8 cellular contexts compared by ENCODE assay signal in the genomic region with DNA sequence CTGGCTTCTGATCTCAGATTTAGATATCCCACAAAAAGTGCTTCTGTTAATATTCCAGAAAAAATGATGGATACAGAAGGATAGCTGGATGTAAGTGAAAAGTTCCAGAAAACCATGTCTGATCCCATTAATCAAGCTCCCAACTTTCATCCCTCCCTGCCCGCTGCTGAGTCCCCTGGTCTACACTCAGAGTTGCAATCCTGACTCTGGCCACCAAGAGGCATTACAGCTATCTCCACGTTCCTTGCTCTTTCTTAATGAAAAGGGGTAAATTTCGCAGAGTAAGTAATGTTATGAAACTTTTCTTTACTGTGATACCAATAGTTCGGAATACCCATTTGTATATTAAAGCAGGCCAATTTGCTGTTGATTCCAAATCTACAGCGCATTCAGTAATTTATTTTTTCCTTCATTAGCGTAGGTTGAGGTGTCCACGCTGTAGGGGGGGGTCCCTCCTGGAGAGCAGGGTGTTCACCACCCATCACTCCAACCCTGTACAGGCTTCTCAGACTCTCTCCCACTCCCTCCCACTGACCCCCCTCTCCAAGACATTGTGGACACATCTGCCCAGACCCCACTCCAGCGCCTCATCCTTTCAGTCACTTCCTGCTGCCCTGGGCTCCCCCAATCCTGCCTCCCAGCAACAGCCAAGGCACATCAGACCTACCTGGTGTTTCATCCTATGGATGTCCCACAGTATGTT. TPM values are rescaled to one million over a fixed set of nuclear protein-coding genes. Genes with fewer than 3 reads are reported as not detected.
DNase-seq lines count a peak whose midpoint lies in the region; ATAC-seq and TF ChIP-seq lines count a peak whose summit lies in the region.

No MANE protein-coding gene starts in this region.

- H3K36me3 Mint-ChIP-seq in endodermal cell (ENCODE audit: low read depth) = peaks cover 42% of the 10 kb centered on the region

- peak; percentile 76 for ATAC-seq in GM21737 (IDR thresholded peaks at IDR 0.05; ENCODE audit: unreplicated experiment)
- ATAC-seq in mucosa of descending colon = peak; percentile 44
- ATAC-seq in upper lobe of right lung = peak; percentile 77

- H3K9me3 ChIP-seq in endodermal cell (ENCODE audit: control insufficient read depth, low read length) (peaks cover 15% of the 10 kb centered on the region), mucosa of descending colon (no peaks in the 10 kb centered on the region), upper lobe of right lung (no peaks in the 10 kb centered on the region)

- H3K9me3 Mint-ChIP-seq in endodermal cell = peaks cover 26% of the 10 kb centered on the region

- peak overlapping the region; percentile 49 for H3K4me3 ChIP-seq in Jurkat, Clone E6-1 (ENCODE audit: low read length)
- H3K4me3 ChIP-seq in endodermal cell (ENCODE audit: low read length) (peak overlapping the region; percentile 56), mucosa of descending colon (no peak overlapping the region), upper lobe of right lung (peak overlapping the region; percentile 36)

- H3K9ac ChIP-seq in endodermal cell (ENCODE audit: extremely low read depth, low read length, poor library complexity, severe bottlenecking) = no peak overlapping the region

- peak; percentile 31 for DNase-seq in NCI-H748 (lab: John Stamatoyannopoulos, UW; ENCODE audit: unreplicated experiment)
- DNase-seq in NCI-H748 treated with DMSO at 0.1 percent for 48 hours (lab: John Stamatoyannopoulos, UW) = no peak
- peak; percentile 12 for DNase-seq in Jurkat, Clone E6-1 (ENCODE audit: low read depth, low spot score)
- DNase-seq in activated CD4-positive, CD25-positive, alpha-beta regulatory T cell treated with anti-CD3 and anti-CD28 coated beads, Interleukin-2, amount 50 U/mL, for 72 hours = peak; percentile 32
- DNase-seq in endodermal cell = peak; percentile 84
- peak in 1 of 3 donors; percentile 12 for DNase-seq in mucosa of descending colon
- no peak for DNase-seq in upper lobe of right lung

- H3K4me1 Mint-ChIP-seq in endodermal cell = peaks cover 26% of the 10 kb centered on the region

- peak; percentile 63 for TF ChIP-seq CTCF in endodermal cell (conservative IDR thresholded peaks at IDR 0.05)
- TF ChIP-seq CTCF in mucosa of descending colon (IDR thresholded peaks at IDR 0.05) = no peak
- TF ChIP-seq CTCF in upper lobe of right lung (IDR thresholded peaks at IDR 0.05) = peak; percentile 33

- WGBS in endodermal cell (ENCODE audit: insufficient coverage in 1 of 2, insufficient read length in 1 of 2), 2 experiments = 70% methylated on average over 6 of the region's 8 CpGs; no CpG with 5 or more reads in 1 of the 2 experiments

- no peaks in the 10 kb centered on the region for H3K27me3 Mint-ChIP-seq in endodermal cell (ENCODE audit: insufficient read depth)

- H3K4me3 Mint-ChIP-seq in endodermal cell = peak overlapping the region; percentile 29

- no peaks in the 10 kb centered on the region for H3K4me1 ChIP-seq in endodermal cell (ENCODE audit: control insufficient read depth, insufficient read depth, low read length)
- H3K4me1 ChIP-seq in mucosa of descending colon (ENCODE audit: low read depth) = no peaks in the 10 kb centered on the region
- H3K4me1 ChIP-seq in upper lobe of right lung = no peaks in the 10 kb centered on the region

- no peaks in the 10 kb centered on the region for H3K27me3 ChIP-seq in endodermal cell (ENCODE audit: control insufficient read depth, insufficient read depth, low read length, poor library complexity, severe bottlenecking)
- H3K27me3 ChIP-seq in upper lobe of right lung = no peaks in the 10 kb centered on the region

- no peak overlapping the region for H3K27ac Mint-ChIP-seq in endodermal cell

- intact Hi-C loops in mucosa of descending colon (cut with DNase I, micrococcal nuclease) (loop anchor here (5.0 to 10.0 kb wide), 2 partner anchors 119 to 122 kb away; no protein-coding TSS in a partner anchor), upper lobe of right lung (cut with DNase I) (loop anchor here (10.0 kb wide), 1 partner anchor 119 kb away; no protein-coding TSS in a partner anchor)

- H3K27ac ChIP-seq in endodermal cell (ENCODE audit: low read depth, low read length) = no peak overlapping the region
- no peak overlapping the region for H3K27ac ChIP-seq in upper lobe of right lung

- H3K36me3 ChIP-seq in endodermal cell (ENCODE audit: control insufficient read depth, insufficient read depth, low read length) (peaks cover 15% of the 10 kb centered on the region), mucosa of descending colon (ENCODE audit: low read depth) (no peaks in the 10 kb centered on the region), upper lobe of right lung (no peaks in the 10 kb centered on the region)

RNA-seq across cellular contexts. Expression of a gene that starts 55.1 kb away (rescaled TPM):
- not detected for polyA plus RNA-seq in Jurkat, Clone E6-1 (2012; ENCODE audit: insufficient read depth, insufficient read length)
- under 1 TPM; 0.51 to 0.66 TPM for total RNA-seq in endodermal cell
- 0.21 TPM for polyA plus RNA-seq in endodermal cell (2013, experiment 1 of 2)
- 0.37 TPM for polyA plus RNA-seq in endodermal cell (2013, experiment 2 of 2)
- total RNA-seq in mucosa of descending colon = under 1 TPM in 2 of 3 donors, not detected in 1; 0.17 to 0.28 TPM
- total RNA-seq in upper lobe of right lung = 1.1 TPM

Comparison
In these comparisons a context has a peak if more than half of its experiments do, and no peak if none do; other contexts are left out.
1. DNase-seq: peak in NCI-H748 (single experiment), Jurkat, Clone E6-1 (single experiment), activated CD4-positive, CD25-positive, alpha-beta regulatory T cell treated with anti-CD3 and anti-CD28 coated beads, Interleukin-2, amount 50 U/mL, for 72 hours (single experiment) and endodermal cell (single experiment); none in NCI-H748 treated with DMSO at 0.1 percent for 48 hours (single experiment) and upper lobe of right lung (single experiment).
2. Peak in every context shown above with its lines, with median percentiles within 50 percentile points of each other: ATAC-seq.